ENCODE assay signal across 9 cellular contexts in genomic region chr9:22240619-22241018, GRCh38.
DNase-seq lines count a peak whose midpoint lies in the region; ATAC-seq and TF ChIP-seq lines count a peak whose summit lies in the region.
"Had no signal": no experiment of that assay in that cellular context is flagged by ENCODE, and none has a peak within 500 bp of the region (broad histone marks: within the 10 kb centered on the region; RNA-seq: fewer than 3 reads in every experiment).

No MANE protein-coding gene starts in this region.

- peaks cover 2 to 16% (median 12%) of the 10 kb centered on the region in 3 donors for H3K4me1 Mint-ChIP-seq in CD8-positive, alpha-beta memory T cell
- peaks cover 44% of the 10 kb centered on the region for H3K4me1 Mint-ChIP-seq in nephron progenitor cell

- POLR2A ChIA-PET in CD8-positive, alpha-beta memory T cell (lab: Charles Lee): no interaction called here

- H3K27ac ChIP-seq in ACC112 (ENCODE audit: low read depth, low read length): no peak overlapping the region
- no peak overlapping the region for H3K27ac ChIP-seq in CD8-positive, alpha-beta memory T cell (ENCODE audit: low read depth, low read length)
- H3K27ac ChIP-seq: right atrium auricular region had no signal

- no peak overlapping the region for H2AFZ ChIP-seq in ACC112 (ENCODE audit: low read length, unreplicated experiment)

- H3K4me3 Mint-ChIP-seq in CD8-positive, alpha-beta memory T cell: no peak overlapping the region
- no peak overlapping the region for H3K4me3 Mint-ChIP-seq in nephron progenitor cell

- H3K9me3 Mint-ChIP-seq in CD8-positive, alpha-beta memory T cell: no peaks in the 10 kb centered on the region
- H3K9me3 Mint-ChIP-seq in nephron progenitor cell: no peaks in the 10 kb centered on the region

- H3K4me3 ChIP-seq in ACC112 (ENCODE audit: low read depth, low read length) (peak overlapping the region; percentile 47; the same call in 1 of the 2 replicates), adipocyte (ENCODE audit: low read length) (peak overlapping the region; percentile 57)
- no peak overlapping the region for H3K4me3 ChIP-seq in CD8-positive, alpha-beta memory T cell (ENCODE audit: low read length)
- H3K4me3 ChIP-seq: right atrium auricular region had no signal

- H3K27me3 ChIP-seq in ACC112 (ENCODE audit: insufficient read depth, low read length) (no peaks in the 10 kb centered on the region), adipocyte (replicated peaks; ENCODE audit: control insufficient read depth, insufficient read depth, low read length) (no peaks in the 10 kb centered on the region)
- no peaks in the 10 kb centered on the region for H3K27me3 ChIP-seq in CD8-positive, alpha-beta memory T cell (ENCODE audit: insufficient read depth, low read length, poor library complexity, severe bottlenecking)
- H3K27me3 ChIP-seq: right atrium auricular region had no signal

- no peaks in the 10 kb centered on the region for H3K36me3 Mint-ChIP-seq in CD8-positive, alpha-beta memory T cell
- no peaks in the 10 kb centered on the region for H3K36me3 Mint-ChIP-seq in nephron progenitor cell (ENCODE audit: low read depth)

- peaks cover 38% of the 10 kb centered on the region for H3K4me1 ChIP-seq in ACC112 (ENCODE audit: control insufficient read depth, insufficient read depth, low read length, unreplicated experiment)
- peaks cover 43% of the 10 kb centered on the region for H3K4me1 ChIP-seq in adipocyte (ENCODE audit: control insufficient read depth, insufficient read depth, low read length)
- no peaks in the 10 kb centered on the region for H3K4me1 ChIP-seq in CD8-positive, alpha-beta memory T cell (ENCODE audit: insufficient read depth, low read length)
- H3K4me1 ChIP-seq: right atrium auricular region had no signal

- CTCF ChIA-PET in CD8-positive, alpha-beta memory T cell (lab: Charles Lee): no interaction called here

- TF ChIP-seq CTCF in nephron progenitor cell (IDR thresholded peaks at IDR 0.05): no peak

- H3K27me3 Mint-ChIP-seq in CD8-positive, alpha-beta memory T cell: peaks cover 0 to 1% of the 10 kb centered on the region in 2 donors
- peaks cover 7% of the 10 kb centered on the region for H3K27me3 Mint-ChIP-seq in nephron progenitor cell (ENCODE audit: low read depth, poor library complexity)

- H3K9ac ChIP-seq in adipocyte (ENCODE audit: low read length): peak overlapping the region; percentile 50

- H3K27ac Mint-ChIP-seq in CD8-positive, alpha-beta memory T cell: no peak overlapping the region
- H3K27ac Mint-ChIP-seq in nephron progenitor cell: no peak overlapping the region

- DNase-seq in GM19238 (ENCODE audit: insufficient read length, low spot score) (peak; percentile 13), adipocyte (ENCODE audit: low read depth) (peak; percentile 39), nephron progenitor cell (no peak)
- DNase-seq in CD8-positive, alpha-beta memory T cell: no peak
- DNase-seq in NK-92 treated with Interleukin-12 subunit alpha and Interleukin-12 subunit beta, amount 100 ng/mL, for 24 hours (lab: John Stamatoyannopoulos, UW): no peak
- no peak for DNase-seq in effector CD8-positive, alpha-beta T cell (lab: John Stamatoyannopoulos, UW)

- no peaks in the 10 kb centered on the region for H3K9me3 ChIP-seq in adipocyte (ENCODE audit: control insufficient read depth, low read length)
- no peaks in the 10 kb centered on the region for H3K9me3 ChIP-seq in CD8-positive, alpha-beta memory T cell (ENCODE audit: low read length)
- H3K9me3 ChIP-seq: right atrium auricular region had no signal

- peak; percentile 70 for ATAC-seq in HG03097 (IDR thresholded peaks at IDR 0.05; ENCODE audit: low FRiP score, unreplicated experiment)

- H3K36me3 ChIP-seq in ACC112 (ENCODE audit: insufficient read depth, low read length) (no peaks in the 10 kb centered on the region), adipocyte (ENCODE audit: control insufficient read depth, insufficient read depth, low read length, severe bottlenecking) (no peaks in the 10 kb centered on the region)
- H3K36me3 ChIP-seq in CD8-positive, alpha-beta memory T cell (ENCODE audit: insufficient read depth, low read length): no peaks in the 10 kb centered on the region
- H3K36me3 ChIP-seq: right atrium auricular region had no signal

- no peaks in the 10 kb centered on the region for H3K79me2 ChIP-seq in ACC112 (ENCODE audit: control insufficient read depth, insufficient read depth, low read length, unreplicated experiment)

Comparison
In these comparisons a context has a peak if more than half of its experiments do, and no peak if none do; other contexts are left out.
1. DNase-seq: peak in GM19238 (single experiment) and adipocyte (single experiment); none in CD8-positive, alpha-beta memory T cell (0 of 5), NK-92 treated with Interleukin-12 subunit alpha and Interleukin-12 subunit beta, amount 100 ng/mL, for 24 hours (single experiment), effector CD8-positive, alpha-beta T cell (single experiment) and nephron progenitor cell (single experiment).